In the genomic region with DNA sequence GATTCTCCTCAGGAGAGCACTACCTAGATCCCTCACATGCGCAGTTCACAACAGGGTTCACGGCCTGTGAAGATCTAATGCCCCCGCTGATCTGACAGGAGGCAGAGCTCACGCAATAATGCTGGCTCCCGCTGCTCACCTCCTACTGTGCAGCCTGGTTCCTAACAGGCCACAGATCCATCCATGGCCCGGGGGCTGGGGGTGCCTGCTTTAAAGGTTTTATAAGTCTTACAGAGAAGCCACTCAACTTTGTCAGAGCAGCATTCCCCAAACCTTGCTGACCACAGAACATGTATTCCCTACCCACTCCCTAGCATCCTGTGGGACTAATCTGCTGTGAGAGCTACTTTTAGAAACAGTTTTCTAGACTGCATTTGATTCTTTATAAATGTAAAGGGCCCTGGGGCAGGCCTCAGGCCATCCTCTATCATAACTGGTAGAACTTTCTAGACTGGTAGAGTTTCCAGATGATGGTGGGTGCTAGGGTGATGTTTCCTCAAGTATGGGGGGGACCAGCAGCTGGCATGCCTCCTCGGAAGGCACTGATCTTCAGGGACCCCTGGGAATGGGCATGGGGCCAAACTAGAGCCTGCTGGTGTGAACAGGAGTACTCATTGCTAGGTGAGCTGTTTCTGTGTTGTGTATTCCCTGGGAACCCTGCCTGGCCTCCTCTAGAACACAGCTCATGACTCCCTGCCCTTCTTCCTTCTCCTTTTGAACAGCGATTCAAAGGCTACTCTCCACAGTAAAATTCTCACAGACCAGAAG, we compare ENCODE assay signal across 14 cellular contexts.
"Had no signal": no experiment of that assay in that cellular context is flagged by ENCODE, and none has a peak within 500 bp of the region (broad histone marks: within the 10 kb centered on the region; RNA-seq: fewer than 3 reads in every experiment).

No MANE protein-coding gene starts in this region.

- H3K36me3 Mint-ChIP-seq: stimulated activated memory B cell treated with anti-CD40 and anti-IgM and Interleukin-4, amounts not matched to agents 10 μg/mL and 1 μg/mL and 100 μg/mL, for 72 hours had no signal

- H3K4me1 Mint-ChIP-seq: activated T-helper 17 cell treated with anti-CD3 and anti-CD28 coated beads, Interleukin-2, amount 50 U/mL, for 72 hours had no signal

- DNase-seq: activated CD4-positive, CD25-positive, alpha-beta regulatory T cell treated with anti-CD3 and anti-CD28 coated beads, Interleukin-2, amount 50 U/mL, for 72 hours; activated naive CD4-positive, alpha-beta T cell treated with Interleukin-2 at 50 U/mL for 16 hours; activated naive CD8-positive, alpha-beta T cell treated with anti-CD3 and anti-CD28 coated beads, Interleukin-2, amount 50 U/mL, for 24 hours; colonic mucosa; esophagus squamous epithelium; left ventricle myocardium inferior; stimulated activated CD4-positive, alpha-beta T cell treated with anti-CD3 and anti-CD28 coated beads, Interleukin-2, amount 100 ng/mL, for 48 hours; T-helper 1 cell; T1000; uterus had no signal

- H3K9me3 ChIP-seq: colonic mucosa, esophagus squamous epithelium, left ventricle myocardium inferior, uterus had no signal

- H3K27me3 Mint-ChIP-seq: activated naive CD8-positive, alpha-beta T cell treated with anti-CD3 and anti-CD28 coated beads, Interleukin-2, amount 50 U/mL, for 24 hours; activated T-helper 17 cell treated with anti-CD3 and anti-CD28 coated beads, Interleukin-2, amount 50 U/mL, for 72 hours had no signal

- H3K27ac Mint-ChIP-seq: activated naive CD8-positive, alpha-beta T cell treated with anti-CD3 and anti-CD28 coated beads, Interleukin-2, amount 50 U/mL, for 24 hours; activated T-helper 17 cell treated with anti-CD3 and anti-CD28 coated beads, Interleukin-2, amount 50 U/mL, for 72 hours; stimulated activated memory B cell treated with anti-CD40 and anti-IgM and Interleukin-4, amounts not matched to agents 10 μg/mL and 1 μg/mL and 100 μg/mL, for 72 hours had no signal

- ATAC-seq: activated naive CD8-positive, alpha-beta T cell treated with anti-CD3 and anti-CD28 coated beads, Interleukin-2, amount 50 U/mL, for 24 hours; activated T-helper 17 cell treated with anti-CD3 and anti-CD28 coated beads, Interleukin-2, amount 50 U/mL, for 72 hours; stimulated activated memory B cell treated with anti-CD40 and anti-IgM and Interleukin-4, amounts not matched to agents 10 μg/mL and 1 μg/mL and 100 μg/mL, for 72 hours had no signal

- H3K4me3 ChIP-seq: colonic mucosa, esophagus squamous epithelium, left ventricle myocardium inferior, neural progenitor cell, uterus had no signal

- H3K9ac ChIP-seq: neural progenitor cell, parathyroid adenoma had no signal

- H3K36me3 ChIP-seq: colonic mucosa, left ventricle myocardium inferior, neural progenitor cell, uterus had no signal

- H3K9me3 Mint-ChIP-seq: activated naive CD8-positive, alpha-beta T cell treated with anti-CD3 and anti-CD28 coated beads, Interleukin-2, amount 50 U/mL, for 24 hours; activated T-helper 17 cell treated with anti-CD3 and anti-CD28 coated beads, Interleukin-2, amount 50 U/mL, for 72 hours; neural progenitor cell; stimulated activated memory B cell treated with anti-CD40 and anti-IgM and Interleukin-4, amounts not matched to agents 10 μg/mL and 1 μg/mL and 100 μg/mL, for 72 hours had no signal

- H3K27ac ChIP-seq: colonic mucosa, esophagus squamous epithelium, left ventricle myocardium inferior, neural progenitor cell, parathyroid adenoma, uterus had no signal

- H3K4me2 ChIP-seq: neural progenitor cell had no signal

- H2AFZ ChIP-seq: neural progenitor cell, parathyroid adenoma had no signal

- H3K27me3 ChIP-seq: colonic mucosa, esophagus squamous epithelium, neural progenitor cell, uterus had no signal

- H3K79me2 ChIP-seq: parathyroid adenoma had no signal

- H3K4me1 ChIP-seq: colonic mucosa, neural progenitor cell, parathyroid adenoma, uterus had no signal

- H3K4me3 Mint-ChIP-seq: activated naive CD8-positive, alpha-beta T cell treated with anti-CD3 and anti-CD28 coated beads, Interleukin-2, amount 50 U/mL, for 24 hours; activated T-helper 17 cell treated with anti-CD3 and anti-CD28 coated beads, Interleukin-2, amount 50 U/mL, for 72 hours; neural progenitor cell; stimulated activated memory B cell treated with anti-CD40 and anti-IgM and Interleukin-4, amounts not matched to agents 10 μg/mL and 1 μg/mL and 100 μg/mL, for 72 hours had no signal
